In genomic region chr10:73890261-73890660, GRCh38 we compare ENCODE assay signal across 19 cellular contexts.
"Had no signal": no experiment of that assay in that cellular context is flagged by ENCODE, and none has a peak within 500 bp of the region (broad histone marks: within the 10 kb centered on the region; RNA-seq: fewer than 3 reads in every experiment).

No MANE protein-coding gene starts in this region.

- H3K36me3 Mint-ChIP-seq: activated CD4-positive, alpha-beta memory T cell treated with anti-CD3 and anti-CD28 coated beads for 36 hours; activated CD8-positive, alpha-beta memory T cell treated with anti-CD3 and anti-CD28 coated beads, Interleukin-2, amount 10 ng/mL, durations not matched to agents 7 days and 5 days; activated naive CD8-positive, alpha-beta T cell treated with anti-CD3 and anti-CD28 coated beads for 36 hours; type B pancreatic cell had no signal

- DNase-seq: activated CD4-positive, alpha-beta memory T cell treated with anti-CD3 and anti-CD28 coated beads for 36 hours; activated CD4-positive, alpha-beta T cell treated with anti-CD3 and anti-CD28 coated beads for 4 hours; activated CD8-positive, alpha-beta memory T cell treated with anti-CD3 and anti-CD28 coated beads, Interleukin-2, amount 10 ng/mL, durations not matched to agents 7 days and 5 days; activated naive CD4-positive, alpha-beta T cell; activated naive CD8-positive, alpha-beta T cell treated with anti-CD3 and anti-CD28 coated beads for 36 hours; amniotic stem cell; dorsolateral prefrontal cortex; head of caudate nucleus; kidney; midbrain; nephron progenitor cell; nucleus accumbens; posterior cingulate gyrus; stimulated activated CD4-positive, alpha-beta T cell treated with anti-CD3 and anti-CD28 coated beads, Interleukin-2, amount 100 ng/mL, for 24 hours had no signal

- H3K9me3 Mint-ChIP-seq: activated CD4-positive, alpha-beta memory T cell treated with anti-CD3 and anti-CD28 coated beads for 36 hours; activated naive CD8-positive, alpha-beta T cell treated with anti-CD3 and anti-CD28 coated beads for 36 hours; activated T-helper 17 cell treated with anti-CD3 and anti-CD28 coated beads, Interleukin-2, amount 50 U/mL, for 72 hours; nephron progenitor cell; stimulated activated naive CD8-positive, alpha-beta T cell treated with anti-CD3 and anti-CD28 coated beads, Interleukin-15, Interleukin-2, amounts not matched to agents 100 ng/mL and 50 ng/mL, for 24 hours; type B pancreatic cell had no signal

- H3K4me3 ChIP-seq: dorsolateral prefrontal cortex, lung had no signal

- H3K27me3 ChIP-seq: dorsolateral prefrontal cortex had no signal

- ATAC-seq: activated CD8-positive, alpha-beta memory T cell treated with anti-CD3 and anti-CD28 coated beads, Interleukin-2, amount 10 ng/mL, durations not matched to agents 7 days and 5 days; activated T-helper 17 cell treated with anti-CD3 and anti-CD28 coated beads, Interleukin-2, amount 50 U/mL, for 72 hours; left lobe of liver had no signal

- H3K27ac Mint-ChIP-seq: activated CD4-positive, alpha-beta memory T cell treated with anti-CD3 and anti-CD28 coated beads for 36 hours; activated CD8-positive, alpha-beta memory T cell treated with anti-CD3 and anti-CD28 coated beads, Interleukin-2, amount 10 ng/mL, durations not matched to agents 7 days and 5 days; activated naive CD8-positive, alpha-beta T cell treated with anti-CD3 and anti-CD28 coated beads for 36 hours; activated T-helper 17 cell treated with anti-CD3 and anti-CD28 coated beads, Interleukin-2, amount 50 U/mL, for 72 hours; nephron progenitor cell; stimulated activated naive CD8-positive, alpha-beta T cell treated with anti-CD3 and anti-CD28 coated beads, Interleukin-15, Interleukin-2, amounts not matched to agents 100 ng/mL and 50 ng/mL, for 24 hours had no signal

- H3K27ac ChIP-seq: dorsolateral prefrontal cortex had no signal

- H3K4me3 Mint-ChIP-seq: activated CD4-positive, alpha-beta memory T cell treated with anti-CD3 and anti-CD28 coated beads for 36 hours; activated CD8-positive, alpha-beta memory T cell treated with anti-CD3 and anti-CD28 coated beads, Interleukin-2, amount 10 ng/mL, durations not matched to agents 7 days and 5 days; activated naive CD8-positive, alpha-beta T cell treated with anti-CD3 and anti-CD28 coated beads for 36 hours; activated T-helper 17 cell treated with anti-CD3 and anti-CD28 coated beads, Interleukin-2, amount 50 U/mL, for 72 hours; nephron progenitor cell; stimulated activated naive CD8-positive, alpha-beta T cell treated with anti-CD3 and anti-CD28 coated beads, Interleukin-15, Interleukin-2, amounts not matched to agents 100 ng/mL and 50 ng/mL, for 24 hours; type B pancreatic cell had no signal

- H3K27me3 Mint-ChIP-seq: activated CD4-positive, alpha-beta memory T cell treated with anti-CD3 and anti-CD28 coated beads for 36 hours; activated T-helper 17 cell treated with anti-CD3 and anti-CD28 coated beads, Interleukin-2, amount 50 U/mL, for 72 hours; stimulated activated naive CD8-positive, alpha-beta T cell treated with anti-CD3 and anti-CD28 coated beads, Interleukin-15, Interleukin-2, amounts not matched to agents 100 ng/mL and 50 ng/mL, for 24 hours had no signal
